26 cellular contexts compared by ENCODE assay signal in genomic region chr17:64134216-64134970, GRCh38.
"Had no signal": no experiment of that assay in that cellular context is flagged by ENCODE, and none has a peak within 500 bp of the region (broad histone marks: within the 10 kb centered on the region; RNA-seq: fewer than 3 reads in every experiment).

No MANE protein-coding gene starts in this region.

- ATAC-seq: activated CD4-positive, alpha-beta T cell treated with anti-CD3 and anti-CD28 coated beads for 36 hours; activated CD4-positive, CD25-positive, alpha-beta regulatory T cell treated with anti-CD3 and anti-CD28 coated beads, Interleukin-2, amount 50 U/mL, for 24 hours; activated CD8-positive, alpha-beta memory T cell treated with anti-CD3 and anti-CD28 coated beads, Interleukin-2, amount 10 ng/mL, durations not matched to agents 7 days and 5 days; activated CD8-positive, alpha-beta T cell treated with anti-CD3 and anti-CD28 coated beads, Interleukin-2, amount 10 ng/mL, durations not matched to agents 7 days and 5 days; activated naive CD8-positive, alpha-beta T cell treated with anti-CD3 and anti-CD28 coated beads, Interleukin-2, amount 50 U/mL, for 24 hours; body of pancreas; esophagus mucosa; T-helper 17 cell had no signal

- H3K27me3 ChIP-seq: adrenal gland, body of pancreas, colonic mucosa had no signal

- H3K4me3 Mint-ChIP-seq: activated B cell treated with CpG ODN at 0.5 μM for 24 hours; activated CD4-positive, alpha-beta memory T cell treated with anti-CD3 and anti-CD28 coated beads for 36 hours; activated CD4-positive, alpha-beta T cell treated with anti-CD3 and anti-CD28 coated beads for 36 hours; activated CD4-positive, alpha-beta T cell treated with anti-CD3 and anti-CD28 coated beads, Interleukin-2, amount 10 ng/mL, durations not matched to agents 24 days and 14 days; activated CD8-positive, alpha-beta memory T cell treated with anti-CD3 and anti-CD28 coated beads, Interleukin-2, amount 10 ng/mL, durations not matched to agents 7 days and 5 days; activated CD8-positive, alpha-beta T cell treated with anti-CD3 and anti-CD28 coated beads, Interleukin-2, amount 10 ng/mL, durations not matched to agents 7 days and 5 days; activated naive CD4-positive, alpha-beta T cell treated with anti-CD3 and anti-CD28 coated beads for 36 hours; activated naive CD4-positive, alpha-beta T cell treated with anti-CD3 and anti-CD28 coated beads, Interleukin-2, amount 50 U/mL, for 24 hours; activated naive CD8-positive, alpha-beta T cell treated with anti-CD3 and anti-CD28 coated beads for 36 hours; activated naive CD8-positive, alpha-beta T cell treated with anti-CD3 and anti-CD28 coated beads, Interleukin-2, amount 50 U/mL, for 24 hours; activated T-helper 1 cell treated with anti-CD3 and anti-CD28 coated beads, Interleukin-12 subunit alpha, Interleukin-12 subunit beta, Interleukin-2, Interleukin-4 antibody, amounts not matched to agents 30 ng/mL and 10 ng/mL and 1 ng/mL, durations not matched to agents 14 hours and 24 hours and 36 hours; T-helper 17 cell; T-helper 2 cell treated with Interferon-gamma antibody and Interleukin-4, amounts not matched to agents 5 μg/mL and 100 μg/mL, for 36 hours had no signal

- H3K27me3 Mint-ChIP-seq: activated CD4-positive, alpha-beta memory T cell treated with anti-CD3 and anti-CD28 coated beads for 36 hours; activated CD4-positive, alpha-beta T cell treated with anti-CD3 and anti-CD28 coated beads for 36 hours; activated naive CD4-positive, alpha-beta T cell treated with anti-CD3 and anti-CD28 coated beads, Interleukin-2, amount 50 U/mL, for 24 hours; activated naive CD8-positive, alpha-beta T cell treated with anti-CD3 and anti-CD28 coated beads for 36 hours; activated naive CD8-positive, alpha-beta T cell treated with anti-CD3 and anti-CD28 coated beads, Interleukin-2, amount 50 U/mL, for 24 hours; T-helper 17 cell had no signal

- H3K27ac ChIP-seq: colonic mucosa, WERI-Rb-1 had no signal

- H3K36me3 ChIP-seq: adrenal gland, colonic mucosa had no signal

- H3K4me1 ChIP-seq: colonic mucosa had no signal

- H3K9me3 ChIP-seq: adrenal gland, body of pancreas, colonic mucosa had no signal

- H3K36me3 Mint-ChIP-seq: activated CD4-positive, alpha-beta memory T cell treated with anti-CD3 and anti-CD28 coated beads for 36 hours; activated CD8-positive, alpha-beta memory T cell treated with anti-CD3 and anti-CD28 coated beads, Interleukin-2, amount 10 ng/mL, durations not matched to agents 7 days and 5 days; activated naive CD4-positive, alpha-beta T cell treated with anti-CD3 and anti-CD28 coated beads, Interleukin-2, amount 50 U/mL, for 24 hours; activated naive CD8-positive, alpha-beta T cell treated with anti-CD3 and anti-CD28 coated beads for 36 hours had no signal

- DNase-seq: activated B cell treated with CpG ODN at 0.5 μM for 24 hours; activated CD4-positive, alpha-beta memory T cell treated with anti-CD3 and anti-CD28 coated beads for 36 hours; activated CD8-positive, alpha-beta memory T cell treated with anti-CD3 and anti-CD28 coated beads, Interleukin-2, amount 10 ng/mL, durations not matched to agents 7 days and 5 days; activated CD8-positive, alpha-beta memory T cell treated with anti-CD3 and anti-CD28 coated beads, Interleukin-2, amount 50 U/mL, for 4 hours; activated effector memory CD4-positive, alpha-beta T cell treated with anti-CD3 and anti-CD28 coated beads, Interleukin-2, amount 50 U/mL, for 16 hours; activated naive CD4-positive, alpha-beta T cell treated with anti-CD3 and anti-CD28 coated beads for 36 hours; activated naive CD8-positive, alpha-beta T cell treated with anti-CD3 and anti-CD28 coated beads for 36 hours; activated naive CD8-positive, alpha-beta T cell treated with anti-CD3 and anti-CD28 coated beads, Interleukin-2, amount 50 U/mL, for 24 hours; activated T-cell treated with anti-CD3 and anti-CD28 coated beads, Interleukin-2, amount 50 U/mL, for 48 hours; aorta; colonic mucosa; effector CD8-positive, alpha-beta T cell; T-helper 17 cell; T1000 had no signal

- H3K4me3 ChIP-seq: adrenal gland, body of pancreas, colonic mucosa had no signal

- H3K27ac Mint-ChIP-seq: activated B cell treated with CpG ODN at 0.5 μM for 24 hours; activated CD4-positive, alpha-beta T cell treated with anti-CD3 and anti-CD28 coated beads for 36 hours; activated CD4-positive, alpha-beta T cell treated with anti-CD3 and anti-CD28 coated beads, Interleukin-2, amount 10 ng/mL, durations not matched to agents 24 days and 14 days; activated CD8-positive, alpha-beta memory T cell treated with anti-CD3 and anti-CD28 coated beads, Interleukin-2, amount 10 ng/mL, durations not matched to agents 7 days and 5 days; activated CD8-positive, alpha-beta T cell treated with anti-CD3 and anti-CD28 coated beads, Interleukin-2, amount 10 ng/mL, durations not matched to agents 7 days and 5 days; activated naive CD4-positive, alpha-beta T cell treated with anti-CD3 and anti-CD28 coated beads for 36 hours; activated naive CD4-positive, alpha-beta T cell treated with anti-CD3 and anti-CD28 coated beads, Interleukin-2, amount 50 U/mL, for 24 hours; activated naive CD8-positive, alpha-beta T cell treated with anti-CD3 and anti-CD28 coated beads for 36 hours; activated naive CD8-positive, alpha-beta T cell treated with anti-CD3 and anti-CD28 coated beads, Interleukin-2, amount 50 U/mL, for 24 hours; activated T-helper 2 cell treated with anti-CD3 and anti-CD28 coated beads, Interferon-gamma antibody, Interleukin-2, Interleukin-4, amounts not matched to agents 10 μg/mL and 5 μg/mL and 100 μg/mL, durations not matched to agents 14 hours and 24 hours and 36 hours; T-helper 17 cell; T-helper 2 cell treated with Interferon-gamma antibody and Interleukin-4, amounts not matched to agents 5 μg/mL and 100 μg/mL, for 36 hours had no signal

- H3K9me3 Mint-ChIP-seq: activated B cell treated with CpG ODN at 0.5 μM for 24 hours; activated CD4-positive, alpha-beta memory T cell treated with anti-CD3 and anti-CD28 coated beads for 36 hours; activated CD4-positive, alpha-beta T cell treated with anti-CD3 and anti-CD28 coated beads, Interleukin-2, amount 10 ng/mL, durations not matched to agents 24 days and 14 days; activated naive CD4-positive, alpha-beta T cell treated with anti-CD3 and anti-CD28 coated beads for 36 hours; activated naive CD4-positive, alpha-beta T cell treated with anti-CD3 and anti-CD28 coated beads, Interleukin-2, amount 50 U/mL, for 24 hours; activated naive CD8-positive, alpha-beta T cell treated with anti-CD3 and anti-CD28 coated beads for 36 hours; activated naive CD8-positive, alpha-beta T cell treated with anti-CD3 and anti-CD28 coated beads, Interleukin-2, amount 50 U/mL, for 24 hours; activated T-helper 1 cell treated with anti-CD3 and anti-CD28 coated beads, Interleukin-12 subunit alpha, Interleukin-12 subunit beta, Interleukin-2, Interleukin-4 antibody, amounts not matched to agents 30 ng/mL and 10 ng/mL and 1 ng/mL, durations not matched to agents 14 hours and 24 hours and 36 hours; activated T-helper 2 cell treated with anti-CD3 and anti-CD28 coated beads, Interferon-gamma antibody, Interleukin-2, Interleukin-4, amounts not matched to agents 10 μg/mL and 5 μg/mL and 100 μg/mL, durations not matched to agents 14 hours and 24 hours and 36 hours; T-helper 2 cell treated with Interferon-gamma antibody and Interleukin-4, amounts not matched to agents 5 μg/mL and 100 μg/mL, for 36 hours had no signal
